1 cellular context compared by ENCODE assay signal in genomic region chr13:42320375-42320787, GRCh38.
A peak's percentile ranks its signal among the peaks of the same experiment; 100 is the strongest.
TF ChIP-seq lines count a peak whose summit lies in the region.

No MANE protein-coding gene starts in this region.

TF ChIP-seq in liver, 16 proteins besides CTCF, POLR2A, EP300 and RAD21 (continued from another document):
- TF ChIP-seq ZBTB33 (IDR thresholded peaks at IDR 0.05) = peak; percentile 43
- TF ChIP-seq HNF4G (IDR thresholded peaks at IDR 0.05) = peak; percentile 30
- TF ChIP-seq YY1 (IDR thresholded peaks at IDR 0.05) = peak; percentile 23
- peak; percentile 46 to 56 for TF ChIP-seq JUND (IDR thresholded peaks at IDR 0.05)
- TF ChIP-seq, protein P1, sequence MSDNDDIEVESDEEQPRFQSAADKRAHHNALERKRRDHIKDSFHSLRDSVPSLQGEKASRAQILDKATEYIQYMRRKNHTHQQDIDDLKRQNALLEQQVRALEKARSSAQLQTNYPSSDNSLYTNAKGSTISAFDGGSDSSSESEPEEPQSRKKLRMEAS (IDR thresholded peaks at IDR 0.05) = no peak
- TF ChIP-seq RXRA (IDR thresholded peaks at IDR 0.05) = peak; percentile 29 to 58
- peak; percentile 71 for TF ChIP-seq HNF4A (conservative IDR thresholded peaks at IDR 0.05)
- no peak for TF ChIP-seq TAF1 (conservative IDR thresholded peaks at IDR 0.05)
- peak; percentile 55 for TF ChIP-seq FOXA2 (IDR thresholded peaks at IDR 0.05)
- no peak for TF ChIP-seq GABPA (IDR thresholded peaks at IDR 0.05 in 1 of 2, conservative IDR thresholded peaks at IDR 0.05 in 1 of 2)
- TF ChIP-seq SP1 (IDR thresholded peaks at IDR 0.05) = peak; percentile 55
- peak; percentile 83 to 89 for TF ChIP-seq EGR1 (IDR thresholded peaks at IDR 0.05; ENCODE audit: low read depth in 2 of 2)
- TF ChIP-seq, protein P2, sequence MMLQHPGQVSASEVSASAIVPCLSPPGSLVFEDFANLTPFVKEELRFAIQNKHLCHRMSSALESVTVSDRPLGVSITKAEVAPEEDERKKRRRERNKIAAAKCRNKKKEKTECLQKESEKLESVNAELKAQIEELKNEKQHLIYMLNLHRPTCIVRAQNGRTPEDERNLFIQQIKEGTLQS (IDR thresholded peaks at IDR 0.05) = no peak
- peak; percentile 21 for TF ChIP-seq FOXA1 (IDR thresholded peaks at IDR 0.05)
